1 cellular context compared by ENCODE assay signal in the genomic region with DNA sequence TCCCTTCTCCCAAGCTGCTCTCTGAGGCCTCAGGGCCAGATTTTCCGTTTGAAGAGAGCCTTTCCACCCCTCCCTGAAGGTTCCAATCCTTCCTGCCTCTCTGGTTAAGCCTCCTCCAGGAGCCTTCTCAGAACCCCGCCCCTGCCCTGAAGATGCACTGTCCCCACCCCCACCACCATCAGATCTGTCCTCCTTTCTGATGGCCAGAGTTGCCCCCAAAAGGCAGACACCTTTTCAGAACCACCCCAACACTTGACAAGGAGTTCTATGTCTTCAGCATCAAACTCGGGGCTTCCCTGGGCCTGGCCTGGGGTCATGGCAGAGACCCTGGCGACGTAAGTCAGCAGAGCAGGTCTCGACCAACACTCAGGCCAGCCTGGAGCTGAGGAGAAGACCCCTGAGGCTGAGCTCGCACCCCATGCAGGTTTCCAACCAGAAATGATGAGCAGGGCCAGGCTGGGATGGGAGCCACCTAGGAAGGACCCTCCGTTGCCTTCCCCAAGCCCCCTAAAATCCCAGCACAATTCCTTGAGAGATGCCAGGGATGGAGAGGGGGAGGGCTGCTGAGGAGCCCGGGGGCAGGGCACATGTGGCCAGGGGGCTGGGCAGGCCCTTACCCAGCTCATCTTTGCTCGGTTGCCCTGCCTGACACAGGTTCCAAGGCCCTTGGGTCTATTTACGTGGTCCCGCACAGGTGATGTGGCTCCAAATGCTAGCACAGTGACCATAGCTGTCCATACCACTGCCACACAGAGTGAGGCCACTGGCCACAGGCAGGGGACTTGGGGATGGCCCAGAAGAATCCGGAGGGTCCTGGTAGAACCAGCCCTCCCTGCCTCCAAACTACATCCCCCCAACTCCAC.
TF ChIP-seq lines count a peak whose summit lies in the region.

No MANE protein-coding gene starts in this region.

TF ChIP-seq in IMR-90, 13 proteins besides CTCF, POLR2A, EP300 and RAD21:
- TF ChIP-seq CEBPB (IDR thresholded peaks at IDR 0.05; ENCODE audit: low read depth, low read length): no peak
- TF ChIP-seq, protein P1, sequence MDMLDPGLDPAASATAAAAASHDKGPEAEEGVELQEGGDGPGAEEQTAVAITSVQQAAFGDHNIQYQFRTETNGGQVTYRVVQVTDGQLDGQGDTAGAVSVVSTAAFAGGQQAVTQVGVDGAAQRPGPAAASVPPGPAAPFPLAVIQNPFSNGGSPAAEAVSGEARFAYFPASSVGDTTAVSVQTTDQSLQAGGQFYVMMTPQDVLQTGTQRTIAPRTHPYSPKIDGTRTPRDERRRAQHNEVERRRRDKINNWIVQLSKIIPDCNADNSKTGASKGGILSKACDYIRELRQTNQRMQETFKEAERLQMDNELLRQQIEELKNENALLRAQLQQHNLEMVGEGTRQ (IDR thresholded peaks at IDR 0.05; ENCODE audit: low read depth, low read length): no peak
- TF ChIP-seq, protein P2, sequence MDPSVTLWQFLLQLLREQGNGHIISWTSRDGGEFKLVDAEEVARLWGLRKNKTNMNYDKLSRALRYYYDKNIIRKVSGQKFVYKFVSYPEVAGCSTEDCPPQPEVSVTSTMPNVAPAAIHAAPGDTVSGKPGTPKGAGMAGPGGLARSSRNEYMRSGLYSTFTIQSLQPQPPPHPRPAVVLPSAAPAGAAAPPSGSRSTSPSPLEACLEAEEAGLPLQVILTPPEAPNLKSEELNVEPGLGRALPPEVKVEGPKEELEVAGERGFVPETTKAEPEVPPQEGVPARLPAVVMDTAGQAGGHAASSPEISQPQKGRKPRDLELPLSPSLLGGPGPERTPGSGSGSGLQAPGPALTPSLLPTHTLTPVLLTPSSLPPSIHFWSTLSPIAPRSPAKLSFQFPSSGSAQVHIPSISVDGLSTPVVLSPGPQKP (IDR thresholded peaks at IDR 0.05; ENCODE audit: borderline replicate concordance, low read depth, low read length): no peak
- no peak for TF ChIP-seq RFX5 (IDR thresholded peaks at IDR 0.05; ENCODE audit: low read depth, low read length)
- TF ChIP-seq MAFK (IDR thresholded peaks at IDR 0.05; ENCODE audit: low read depth, low read length): no peak
- no peak for TF ChIP-seq NFE2L2 (IDR thresholded peaks at IDR 0.05; ENCODE audit: low read depth, low read length)
- TF ChIP-seq FOS (IDR thresholded peaks at IDR 0.05; ENCODE audit: low read depth, low read length): no peak
- no peak for TF ChIP-seq RCOR1 (IDR thresholded peaks at IDR 0.05; ENCODE audit: insufficient replicate concordance, low read length)
